1 cellular context compared by ENCODE assay signal in genomic region chr18:66558773-66559172, GRCh38.
TF ChIP-seq lines count a peak whose summit lies in the region.

No MANE protein-coding gene starts in this region.

TF ChIP-seq in WTC11, 78 proteins besides CTCF, POLR2A, EP300 and RAD21 (continued from another document):
- TF ChIP-seq STAT6 (CRISPR knock-in tag; conservative IDR thresholded peaks at IDR 0.05; ENCODE audit: low read depth) (no peak), ESRRA (CRISPR knock-in tag; IDR thresholded peaks at IDR 0.05; ENCODE audit: borderline replicate concordance) (no peak), ZNF232 (CRISPR knock-in tag; IDR thresholded peaks at IDR 0.05) (no peak), CREB1 (CRISPR knock-in tag; IDR thresholded peaks at IDR 0.05) (no peak), GABPB1 (CRISPR knock-in tag; IDR thresholded peaks at IDR 0.05) (no peak), GTF2I (CRISPR knock-in tag; conservative IDR thresholded peaks at IDR 0.05) (no peak), ZMAT4 (CRISPR knock-in tag; IDR thresholded peaks at IDR 0.05) (no peak), HMGA2 (CRISPR knock-in tag; IDR thresholded peaks at IDR 0.05) (no peak), OVOL2 (CRISPR knock-in tag; IDR thresholded peaks at IDR 0.05; ENCODE audit: borderline replicate concordance) (no peak), RELA (CRISPR knock-in tag; IDR thresholded peaks at IDR 0.05; ENCODE audit: borderline replicate concordance) (no peak)
